In genomic region chr1:203291201-203292096, GRCh38 we compare ENCODE assay signal across 9 cellular contexts. TPM values are rescaled to one million over a fixed set of nuclear protein-coding genes. Genes with fewer than 3 reads are reported as not detected.
DNase-seq lines count a peak whose midpoint lies in the region; ATAC-seq and TF ChIP-seq lines count a peak whose summit lies in the region.
"Had no signal": no experiment of that assay in that cellular context is flagged by ENCODE, and none has a peak within 500 bp of the region (broad histone marks: within the 10 kb centered on the region; RNA-seq: fewer than 3 reads in every experiment).

No MANE protein-coding gene starts in this region.

- WGBS in urinary bladder = 70% methylated on average over 17 of the region's 17 CpGs

- no peaks in the 10 kb centered on the region for H3K27me3 ChIP-seq in cardiac muscle cell
- no peaks in the 10 kb centered on the region for H3K27me3 ChIP-seq in mucosa of rectum (ENCODE audit: control insufficient read depth in 2 of 2, insufficient read depth in 2 of 2, low read length in 2 of 2)

- H3K4me1 ChIP-seq in cardiac muscle cell (ENCODE audit: low read depth) (peaks cover 40% of the 10 kb centered on the region), mucosa of rectum (ENCODE audit: control insufficient read depth in 2 of 2, insufficient read depth in 2 of 2, low read length in 2 of 2) (peaks cover 59% of the 10 kb centered on the region in 2 donors), urinary bladder (ENCODE audit: insufficient read depth) (no peaks in the 10 kb centered on the region)

- no peak for TF ChIP-seq CTCF in cardiac muscle cell (IDR thresholded peaks at IDR 0.05; ENCODE audit: low read depth, low read length)

- H3K4me3 ChIP-seq in cardiac muscle cell (no peak overlapping the region), mucosa of rectum (ENCODE audit: low read length in 2 of 2) (peak overlapping the region; percentile 51 to 63), urinary bladder (ENCODE audit: low read depth, low read length) (no peak overlapping the region)
- H3K4me3 ChIP-seq: SK-N-MC had no signal

- peak overlapping the region; percentile 69 to 92 for H3K9ac ChIP-seq in mucosa of rectum (ENCODE audit: low read depth in 1 of 2, low read length in 2 of 2)

- no peak for ATAC-seq in HG02973 (IDR thresholded peaks at IDR 0.05; ENCODE audit: unreplicated experiment)

- intact Hi-C loops in cardiac septum (cut with DNase I) = loop anchor here (2.0 kb wide), 1 partner anchor 19 kb away; no protein-coding TSS in a partner anchor

- H3K9me3 ChIP-seq in cardiac muscle cell (ENCODE audit: low read depth) (no peaks in the 10 kb centered on the region), mucosa of rectum (ENCODE audit: control insufficient read depth in 2 of 2, low read length in 2 of 2) (no peaks in the 10 kb centered on the region)

- DNase-seq in cardiac muscle cell (ENCODE audit: low read depth in 1 of 2, low spot score in 1 of 2) = no peak
- DNase-seq in cardiac septum (ENCODE audit: low spot score) = no peak
- DNase-seq in occipital lobe (lab: John Stamatoyannopoulos, UW) = no peak
- DNase-seq in KG1 (lab: John Stamatoyannopoulos, UW) = no peak

- H3K36me3 ChIP-seq in cardiac muscle cell = no peaks in the 10 kb centered on the region
- no peaks in the 10 kb centered on the region for H3K36me3 ChIP-seq in mucosa of rectum (ENCODE audit: control insufficient read depth in 2 of 2, insufficient read depth in 2 of 2, low read length in 2 of 2)
- H3K36me3 ChIP-seq in urinary bladder (ENCODE audit: insufficient read depth) = no peaks in the 10 kb centered on the region

- peak overlapping the region; percentile 88 for H3K27ac ChIP-seq in cardiac muscle cell
- H3K27ac ChIP-seq in angular gyrus (ENCODE audit: low read depth, low read length) = peak overlapping the region; percentile 99
- peak overlapping the region; percentile 100 for H3K27ac ChIP-seq in mucosa of rectum (ENCODE audit: low read depth in 2 of 2, low read length in 2 of 2)
- H3K27ac ChIP-seq in urinary bladder (ENCODE audit: low read depth) = peak overlapping the region; percentile 94
- H3K27ac ChIP-seq: SK-N-MC had no signal

RNA-seq across cellular contexts. Expression of gene BTG2, which starts 13.9 kb away (rescaled TPM):
- 45.6 and 57.9 TPM in 2 replicates for total RNA-seq in cardiac muscle cell
- polyA plus RNA-seq in cardiac muscle cell = 64.2 and 66.0 TPM in 2 replicates
- 54.2 TPM for total RNA-seq in cardiac septum
- 58.6 TPM for total RNA-seq in urinary bladder
- 464 TPM for polyA plus RNA-seq in urinary bladder
- 13.9 TPM for total RNA-seq in occipital lobe

RNA-seq across cellular contexts. Expression of gene FMOD, which starts 59.5 kb away (rescaled TPM):
- total RNA-seq in cardiac muscle cell (2.3 and 8.2 TPM in 2 replicates), cardiac septum (66.0 TPM), urinary bladder (68.4 TPM), occipital lobe (1.1 TPM)
- polyA plus RNA-seq in cardiac muscle cell (3.1 and 7.6 TPM in 2 replicates), urinary bladder (46.0 TPM)

Comparison
In these comparisons a context has a peak if more than half of its experiments do, and no peak if none do; other contexts are left out.
1. H3K4me3 ChIP-seq: peak in mucosa of rectum (2 of 2); none in cardiac muscle cell (single experiment) and urinary bladder (single experiment).
2. Peak in every context shown above with its lines, with median percentiles within 50 percentile points of each other: H3K27ac ChIP-seq.